36 cellular contexts compared by ENCODE assay signal in genomic region chr2:170695546-170695925, GRCh38. TPM values are rescaled to one million over a fixed set of nuclear protein-coding genes. Genes with fewer than 3 reads are reported as not detected.
"Had no signal": no experiment of that assay in that cellular context is flagged by ENCODE, and none has a peak within 500 bp of the region (broad histone marks: within the 10 kb centered on the region; RNA-seq: fewer than 3 reads in every experiment).

No MANE protein-coding gene starts in this region.

- H3K4me1 ChIP-seq: ascending aorta, gastroesophageal sphincter, sigmoid colon, vagina had no signal

- H3K36me3 ChIP-seq: ascending aorta, gastroesophageal sphincter, sigmoid colon, vagina had no signal

- H3K36me3 Mint-ChIP-seq: activated naive CD4-positive, alpha-beta T cell treated with anti-CD3 and anti-CD28 coated beads, Interleukin-2, amount 10 ng/mL, durations not matched to agents 7 days and 5 days; activated naive CD8-positive, alpha-beta T cell treated with anti-CD3 and anti-CD28 coated beads, Interleukin-2, amount 10 ng/mL, durations not matched to agents 7 days and 5 days; mesothelial cell of epicardium; naive thymus-derived CD8-positive, alpha-beta T cell; stimulated activated memory B cell treated with anti-CD40 and anti-IgM and Interleukin-4, amounts not matched to agents 10 μg/mL and 1 μg/mL and 100 μg/mL, for 72 hours; type B pancreatic cell had no signal

- ATAC-seq: effector memory CD8-positive, alpha-beta T cell; gastroesophageal sphincter; left cardiac atrium; naive thymus-derived CD8-positive, alpha-beta T cell; stimulated activated memory B cell treated with anti-CD40 and anti-IgM and Interleukin-4, amounts not matched to agents 10 μg/mL and 1 μg/mL and 100 μg/mL, for 72 hours; stimulated activated naive CD8-positive, alpha-beta T cell treated with anti-CD3 and anti-CD28 coated beads, Interleukin-15, amount 100 ng/mL, for 72 hours; T-helper 17 cell had no signal

- H3K4me1 Mint-ChIP-seq: activated CD4-positive, alpha-beta memory T cell treated with anti-CD3 and anti-CD28 coated beads, Interleukin-2, amount 10 ng/mL, durations not matched to agents 7 days and 5 days; activated CD4-positive, alpha-beta T cell treated with anti-CD3 and anti-CD28 coated beads, Interleukin-2, amount 10 ng/mL, durations not matched to agents 24 days and 14 days; activated naive CD4-positive, alpha-beta T cell treated with anti-CD3 and anti-CD28 coated beads, Interleukin-2, amount 10 ng/mL, durations not matched to agents 7 days and 5 days; activated naive CD8-positive, alpha-beta T cell treated with anti-CD3 and anti-CD28 coated beads, Interleukin-2, amount 10 ng/mL, durations not matched to agents 7 days and 5 days; stimulated activated memory B cell treated with anti-CD40 and anti-IgM and Interleukin-4, amounts not matched to agents 10 μg/mL and 1 μg/mL and 100 μg/mL, for 72 hours; T-helper 17 cell had no signal

- H3K27me3 ChIP-seq: ascending aorta, sigmoid colon, vagina had no signal

- H3K9me3 Mint-ChIP-seq: activated CD4-positive, alpha-beta memory T cell treated with anti-CD3 and anti-CD28 coated beads, Interleukin-2, amount 10 ng/mL, durations not matched to agents 7 days and 5 days; activated CD4-positive, alpha-beta T cell treated with anti-CD3 and anti-CD28 coated beads, Interleukin-2, amount 10 ng/mL, durations not matched to agents 24 days and 14 days; activated naive CD4-positive, alpha-beta T cell treated with anti-CD3 and anti-CD28 coated beads, Interleukin-2, amount 10 ng/mL, durations not matched to agents 7 days and 5 days; activated naive CD8-positive, alpha-beta T cell treated with anti-CD3 and anti-CD28 coated beads, Interleukin-2, amount 10 ng/mL, durations not matched to agents 7 days and 5 days; activated T-cell treated with anti-CD3 and anti-CD28 coated beads, Interleukin-2, amount 50 U/mL, for 24 hours; effector memory CD8-positive, alpha-beta T cell; mesothelial cell of epicardium; naive thymus-derived CD8-positive, alpha-beta T cell; stimulated activated memory B cell treated with anti-CD40 and anti-IgM and Interleukin-4, amounts not matched to agents 10 μg/mL and 1 μg/mL and 100 μg/mL, for 72 hours; stimulated activated naive CD8-positive, alpha-beta T cell treated with anti-CD3 and anti-CD28 coated beads, Interleukin-15, amount 100 ng/mL, for 72 hours; type B pancreatic cell had no signal

- DNase-seq: activated CD4-positive, alpha-beta memory T cell treated with anti-CD3 and anti-CD28 coated beads, Interleukin-2, amount 10 ng/mL, durations not matched to agents 7 days and 5 days; activated CD4-positive, alpha-beta T cell treated with anti-CD3 and anti-CD28 coated beads, Interleukin-2, amount 10 ng/mL, durations not matched to agents 24 days and 14 days; activated CD4-positive, CD25-positive, alpha-beta regulatory T cell treated with anti-CD3 and anti-CD28 coated beads, Interleukin-2, amount 50 U/mL, for 72 hours; activated CD8-positive, alpha-beta memory T cell treated with anti-CD3 and anti-CD28 coated beads, Interleukin-2, amount 50 U/mL, for 48 hours; activated gamma-delta T cell; activated naive CD4-positive, alpha-beta T cell treated with anti-CD3 and anti-CD28 coated beads, Interleukin-2, amount 10 ng/mL, durations not matched to agents 7 days and 5 days; activated naive CD8-positive, alpha-beta T cell treated with anti-CD3 and anti-CD28 coated beads, Interleukin-2, amount 10 ng/mL, durations not matched to agents 7 days and 5 days; activated T-cell treated with anti-CD3 and anti-CD28 coated beads, Interleukin-2, amount 50 U/mL, for 24 hours; caudate nucleus; cortex of kidney; effector memory CD8-positive, alpha-beta T cell; hippocampal formation; left cardiac atrium; mammary epithelial cell; naive thymus-derived CD8-positive, alpha-beta T cell; sigmoid colon; stimulated activated CD4-positive, alpha-beta T cell treated with anti-CD3 and anti-CD28 coated beads, Interleukin-1b, Interleukin-23, amount 100 ng/mL, for 48 hours; stimulated activated CD4-positive, alpha-beta T cell treated with anti-CD3 and anti-CD28 coated beads, Interleukin-4, amount 100 ng/mL, for 4 hours; stimulated activated CD8-positive, alpha-beta memory T cell treated with anti-CD3 and anti-CD28 coated beads, Interleukin-4, amount 100 ng/mL, for 48 hours; stimulated activated naive CD8-positive, alpha-beta T cell treated with anti-CD3 and anti-CD28 coated beads, Interleukin-15, amount 100 ng/mL, for 72 hours; substantia nigra; T-helper 17 cell; T1000 had no signal

- H3K4me3 ChIP-seq: ascending aorta, gastroesophageal sphincter, sigmoid colon, smooth muscle cell, vagina had no signal

- FAIRE-seq: endothelial cell of umbilical vein, keratinocyte had no signal

- H3K4me3 Mint-ChIP-seq: activated CD4-positive, alpha-beta memory T cell treated with anti-CD3 and anti-CD28 coated beads, Interleukin-2, amount 10 ng/mL, durations not matched to agents 7 days and 5 days; activated CD4-positive, alpha-beta T cell treated with anti-CD3 and anti-CD28 coated beads, Interleukin-2, amount 10 ng/mL, durations not matched to agents 24 days and 14 days; activated naive CD4-positive, alpha-beta T cell treated with anti-CD3 and anti-CD28 coated beads, Interleukin-2, amount 10 ng/mL, durations not matched to agents 7 days and 5 days; activated naive CD8-positive, alpha-beta T cell treated with anti-CD3 and anti-CD28 coated beads, Interleukin-2, amount 10 ng/mL, durations not matched to agents 7 days and 5 days; activated T-cell treated with anti-CD3 and anti-CD28 coated beads, Interleukin-2, amount 50 U/mL, for 24 hours; effector memory CD8-positive, alpha-beta T cell; mesothelial cell of epicardium; naive thymus-derived CD8-positive, alpha-beta T cell; stimulated activated memory B cell treated with anti-CD40 and anti-IgM and Interleukin-4, amounts not matched to agents 10 μg/mL and 1 μg/mL and 100 μg/mL, for 72 hours; stimulated activated naive CD8-positive, alpha-beta T cell treated with anti-CD3 and anti-CD28 coated beads, Interleukin-15, amount 100 ng/mL, for 72 hours; T-helper 17 cell; type B pancreatic cell had no signal

- H3K4me2 ChIP-seq: smooth muscle cell had no signal

- H3K9me3 ChIP-seq: ascending aorta, gastroesophageal sphincter, sigmoid colon, vagina had no signal

- H3K27ac ChIP-seq: ascending aorta, gastroesophageal sphincter, sigmoid colon, vagina had no signal

- H3K27ac Mint-ChIP-seq: activated CD4-positive, alpha-beta memory T cell treated with anti-CD3 and anti-CD28 coated beads, Interleukin-2, amount 10 ng/mL, durations not matched to agents 7 days and 5 days; activated CD4-positive, alpha-beta T cell treated with anti-CD3 and anti-CD28 coated beads, Interleukin-2, amount 10 ng/mL, durations not matched to agents 24 days and 14 days; activated naive CD4-positive, alpha-beta T cell treated with anti-CD3 and anti-CD28 coated beads, Interleukin-2, amount 10 ng/mL, durations not matched to agents 7 days and 5 days; activated naive CD8-positive, alpha-beta T cell treated with anti-CD3 and anti-CD28 coated beads, Interleukin-2, amount 10 ng/mL, durations not matched to agents 7 days and 5 days; activated T-cell treated with anti-CD3 and anti-CD28 coated beads, Interleukin-2, amount 50 U/mL, for 24 hours; effector memory CD8-positive, alpha-beta T cell; mesothelial cell of epicardium; naive thymus-derived CD8-positive, alpha-beta T cell; stimulated activated memory B cell treated with anti-CD40 and anti-IgM and Interleukin-4, amounts not matched to agents 10 μg/mL and 1 μg/mL and 100 μg/mL, for 72 hours; stimulated activated naive CD8-positive, alpha-beta T cell treated with anti-CD3 and anti-CD28 coated beads, Interleukin-15, amount 100 ng/mL, for 72 hours; T-helper 17 cell; type B pancreatic cell had no signal

RNA-seq across cellular contexts. Expression of gene SP5, which starts 19.6 kb away (rescaled TPM):
- total RNA-seq: activated CD4-positive, alpha-beta memory T cell treated with anti-CD3 and anti-CD28 coated beads, Interleukin-2, amount 10 ng/mL, durations not matched to agents 7 days and 5 days; activated naive CD8-positive, alpha-beta T cell treated with anti-CD3 and anti-CD28 coated beads, Interleukin-2, amount 10 ng/mL, durations not matched to agents 7 days and 5 days; chondrocyte; endothelial cell of umbilical vein; fibroblast of villous mesenchyme; mammary epithelial cell; naive thymus-derived CD8-positive, alpha-beta T cell; osteoblast; smooth muscle cell; T-helper 17 cell had no signal
- polyA plus RNA-seq: endothelial cell of umbilical vein; fibroblast of lung; keratinocyte; mammary epithelial cell; naive thymus-derived CD8-positive, alpha-beta T cell; smooth muscle cell had no signal
